ENCODE assay signal across 1 cellular context in the genomic region with DNA sequence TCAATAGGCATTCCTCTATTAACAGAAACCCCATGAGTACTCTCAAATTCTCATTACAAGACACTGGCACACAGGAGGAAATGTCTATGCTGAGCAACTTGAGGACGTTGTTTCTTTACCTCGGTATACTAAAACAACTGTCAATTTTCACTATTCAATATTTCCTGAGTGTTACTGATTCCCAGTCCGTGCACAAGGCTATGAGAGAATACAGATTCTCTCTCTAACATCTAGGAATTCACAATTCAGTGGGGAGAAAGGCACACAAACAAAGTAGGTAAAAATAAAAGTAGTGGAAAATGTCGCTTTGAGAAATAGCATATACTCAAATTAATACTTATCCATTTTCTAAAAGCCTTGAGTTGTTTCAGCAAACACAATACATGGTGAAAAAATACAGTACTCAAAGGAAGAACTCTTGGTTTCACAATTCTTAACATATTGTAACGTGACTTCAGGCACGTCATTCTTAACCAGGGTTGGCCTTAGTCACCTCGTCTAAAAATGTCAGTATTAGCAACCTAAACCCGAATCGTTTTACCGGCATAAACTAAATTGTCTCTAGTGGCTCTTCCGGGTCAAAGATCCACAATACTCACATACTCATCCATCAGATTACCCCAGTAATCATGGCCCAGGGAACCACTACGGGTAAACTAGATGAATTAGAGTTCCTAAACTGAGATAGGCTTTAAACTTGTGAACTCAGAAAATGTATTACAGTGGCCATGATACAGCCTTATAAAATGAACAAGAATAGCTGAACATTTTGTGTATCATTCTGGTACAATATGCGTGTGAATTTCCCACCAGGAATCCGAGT.
TF ChIP-seq lines count a peak whose summit lies in the region.

No MANE protein-coding gene starts in this region.

TF ChIP-seq in K562, 482 proteins besides CTCF, POLR2A, EP300 and RAD21 (continued from another document and continues in another):
- no peak for TF ChIP-seq ARID4B (CRISPR knock-in tag; IDR thresholded peaks at IDR 0.05)
- TF ChIP-seq CBFA2T2 (conservative IDR thresholded peaks at IDR 0.05), result no peak
- TF ChIP-seq, protein P1, sequence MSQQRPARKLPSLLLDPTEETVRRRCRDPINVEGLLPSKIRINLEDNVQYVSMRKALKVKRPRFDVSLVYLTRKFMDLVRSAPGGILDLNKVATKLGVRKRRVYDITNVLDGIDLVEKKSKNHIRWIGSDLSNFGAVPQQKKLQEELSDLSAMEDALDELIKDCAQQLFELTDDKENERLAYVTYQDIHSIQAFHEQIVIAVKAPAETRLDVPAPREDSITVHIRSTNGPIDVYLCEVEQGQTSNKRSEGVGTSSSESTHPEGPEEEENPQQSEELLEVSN (IDR thresholded peaks at IDR 0.05; ENCODE audit: borderline replicate concordance in 1 of 2, extremely low read depth in 1 of 2, insufficient read depth in 1 of 2, insufficient read length in 1 of 2, low read depth in 1 of 2, low read length in 1 of 2, poor library complexity in 1 of 2, severe bottlenecking in 1 of 2), result no peak
- no peak for TF ChIP-seq JUND (IDR thresholded peaks at IDR 0.05; ENCODE audit: borderline replicate concordance, low read depth, low read length)
- TF ChIP-seq JUND (tag; IDR thresholded peaks at IDR 0.05; ENCODE audit: borderline replicate concordance, low read depth, low read length), result no peak
- no peak for TF ChIP-seq MTA2 (IDR thresholded peaks at IDR 0.05; ENCODE audit: low read depth)
- peak; percentile 82 for TF ChIP-seq NR2C1 (IDR thresholded peaks at IDR 0.05)
- peak; percentile 86 for TF ChIP-seq NR2C1 (tag; IDR thresholded peaks at IDR 0.05)
- TF ChIP-seq NCOA2 (IDR thresholded peaks at IDR 0.05; ENCODE audit: partially characterized antibody in 2 of 2), result no peak
- no peak for TF ChIP-seq FOXP1 (CRISPR knock-in tag; IDR thresholded peaks at IDR 0.05)
- TF ChIP-seq ZNF436 (CRISPR knock-in tag; IDR thresholded peaks at IDR 0.05), result no peak
- TF ChIP-seq, protein P2, sequence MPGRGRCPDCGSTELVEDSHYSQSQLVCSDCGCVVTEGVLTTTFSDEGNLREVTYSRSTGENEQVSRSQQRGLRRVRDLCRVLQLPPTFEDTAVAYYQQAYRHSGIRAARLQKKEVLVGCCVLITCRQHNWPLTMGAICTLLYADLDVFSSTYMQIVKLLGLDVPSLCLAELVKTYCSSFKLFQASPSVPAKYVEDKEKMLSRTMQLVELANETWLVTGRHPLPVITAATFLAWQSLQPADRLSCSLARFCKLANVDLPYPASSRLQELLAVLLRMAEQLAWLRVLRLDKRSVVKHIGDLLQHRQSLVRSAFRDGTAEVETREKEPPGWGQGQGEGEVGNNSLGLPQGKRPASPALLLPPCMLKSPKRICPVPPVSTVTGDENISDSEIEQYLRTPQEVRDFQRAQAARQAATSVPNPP (IDR thresholded peaks at IDR 0.05; ENCODE audit: borderline replicate concordance, insufficient read depth, insufficient read length), result no peak
- no peak for TF ChIP-seq STAT5B (CRISPR knock-in tag; IDR thresholded peaks at IDR 0.05)
- TF ChIP-seq BRF1 (IDR thresholded peaks at IDR 0.05; ENCODE audit: borderline replicate concordance, extremely low read depth, insufficient read length), result no peak
- no peak for TF ChIP-seq MYNN (IDR thresholded peaks at IDR 0.05)
- no peak for TF ChIP-seq MYNN (CRISPR knock-in tag; IDR thresholded peaks at IDR 0.05)
- no peak for TF ChIP-seq ETS1 (conservative IDR thresholded peaks at IDR 0.05; ENCODE audit: control insufficient read depth, low read depth, low read length)
- 0 out of 2 replicates have a peak, but pooled peaks have one; percentile 10 for TF ChIP-seq CREM (IDR thresholded peaks at IDR 0.05; ENCODE audit: low read depth)
- TF ChIP-seq NR2C2 (CRISPR knock-in tag; IDR thresholded peaks at IDR 0.05), result no peak
- TF ChIP-seq NR2C2 (tag; IDR thresholded peaks at IDR 0.05), result peak; percentile 93
- no peak for TF ChIP-seq HNRNPL (IDR thresholded peaks at IDR 0.05; ENCODE audit: low read depth, low read length)
- TF ChIP-seq ZBTB40 (IDR thresholded peaks at IDR 0.05), result peak; percentile 44; the same call in 1 of the 2 replicates
- no peak for TF ChIP-seq ZBTB40 (CRISPR knock-in tag; IDR thresholded peaks at IDR 0.05)
- no peak for TF ChIP-seq EHMT2 (IDR thresholded peaks at IDR 0.05)
- peak; percentile 67; the same call in 1 of the 2 replicates for TF ChIP-seq ELF1 (tag; IDR thresholded peaks at IDR 0.05)
- no peak for TF ChIP-seq NR2F6 (CRISPR knock-in tag; IDR thresholded peaks at IDR 0.05)
- TF ChIP-seq CEBPB (tag; IDR thresholded peaks at IDR 0.05), result peak; percentile 10; the same call in 1 of the 2 replicates
- no peak for TF ChIP-seq HNRNPUL1 (IDR thresholded peaks at IDR 0.05; ENCODE audit: low read length)
- TF ChIP-seq RBM25 (IDR thresholded peaks at IDR 0.05; ENCODE audit: low read depth, low read length, severe bottlenecking), result no peak
- TF ChIP-seq ELF2 (CRISPR knock-in tag; IDR thresholded peaks at IDR 0.05), result no peak
- no peak for TF ChIP-seq ZNF551 (CRISPR knock-in tag; IDR thresholded peaks at IDR 0.05)
- TF ChIP-seq ZNF12 (CRISPR knock-in tag; IDR thresholded peaks at IDR 0.05), result no peak
- TF ChIP-seq ZBTB7A (IDR thresholded peaks at IDR 0.05; ENCODE audit: borderline replicate concordance, control insufficient read depth, low read depth, low read length), result no peak
- TF ChIP-seq, protein P3, sequence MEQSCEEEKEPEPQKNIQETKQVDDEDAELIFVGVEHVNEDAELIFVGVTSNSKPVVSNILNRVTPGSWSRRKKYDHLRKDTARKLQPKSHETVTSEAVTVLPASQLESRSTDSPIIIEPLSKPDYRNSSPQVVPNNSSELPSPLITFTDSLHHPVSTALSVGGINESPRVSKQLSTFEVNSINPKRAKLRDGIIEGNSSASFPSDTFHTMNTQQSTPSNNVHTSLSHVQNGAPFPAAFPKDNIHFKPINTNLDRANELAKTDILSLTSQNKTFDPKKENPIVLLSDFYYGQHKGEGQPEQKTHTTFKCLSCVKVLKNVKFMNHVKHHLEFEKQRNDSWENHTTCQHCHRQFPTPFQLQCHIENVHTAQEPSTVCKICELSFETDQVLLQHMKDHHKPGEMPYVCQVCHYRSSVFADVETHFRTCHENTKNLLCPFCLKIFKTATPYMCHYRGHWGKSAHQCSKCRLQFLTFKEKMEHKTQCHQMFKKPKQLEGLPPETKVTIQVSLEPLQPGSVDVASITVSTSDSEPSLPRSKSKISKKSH (CRISPR knock-in tag; IDR thresholded peaks at IDR 0.05), result no peak
- TF ChIP-seq GABPB1 (CRISPR knock-in tag; IDR thresholded peaks at IDR 0.05), result 0 out of 2 replicates have a peak, but pooled peaks have one; percentile 20
- no peak for TF ChIP-seq CREBBP (IDR thresholded peaks at IDR 0.05; ENCODE audit: low read depth, low read length)
- no peak for TF ChIP-seq ETV6 (IDR thresholded peaks at IDR 0.05; ENCODE audit: borderline replicate concordance in 1 of 2, low read depth in 2 of 2, low read length in 1 of 2)
- TF ChIP-seq ETV6 (CRISPR knock-in tag; IDR thresholded peaks at IDR 0.05; ENCODE audit: borderline replicate concordance), result no peak
- TF ChIP-seq ZNF24 (IDR thresholded peaks at IDR 0.05), result no peak
- no peak for TF ChIP-seq ZBTB12 (CRISPR knock-in tag; IDR thresholded peaks at IDR 0.05)
- no peak for TF ChIP-seq ZNF668 (CRISPR knock-in tag; IDR thresholded peaks at IDR 0.05)
- TF ChIP-seq RBM15 (IDR thresholded peaks at IDR 0.05; ENCODE audit: insufficient read depth, low read length), result no peak
- no peak for TF ChIP-seq HNRNPH1 (optimal IDR thresholded peaks at IDR 0.05; ENCODE audit: low read depth, low read length)
